In genomic region chr3:195103623-195104022, GRCh38 we compare ENCODE assay signal across 1 cellular context.
TF ChIP-seq lines count a peak whose summit lies in the region.

No MANE protein-coding gene starts in this region.

TF ChIP-seq in IMR-90, 13 proteins besides CTCF, POLR2A, EP300 and RAD21 (continued from another document):
- no peak for TF ChIP-seq ELK1 (IDR thresholded peaks at IDR 0.05; ENCODE audit: borderline replicate concordance, low read depth, low read length)
- no peak for TF ChIP-seq RFX5 (IDR thresholded peaks at IDR 0.05; ENCODE audit: low read depth, low read length)
